Comparison of ENCODE assay signal across 19 cellular contexts in the genomic region with DNA sequence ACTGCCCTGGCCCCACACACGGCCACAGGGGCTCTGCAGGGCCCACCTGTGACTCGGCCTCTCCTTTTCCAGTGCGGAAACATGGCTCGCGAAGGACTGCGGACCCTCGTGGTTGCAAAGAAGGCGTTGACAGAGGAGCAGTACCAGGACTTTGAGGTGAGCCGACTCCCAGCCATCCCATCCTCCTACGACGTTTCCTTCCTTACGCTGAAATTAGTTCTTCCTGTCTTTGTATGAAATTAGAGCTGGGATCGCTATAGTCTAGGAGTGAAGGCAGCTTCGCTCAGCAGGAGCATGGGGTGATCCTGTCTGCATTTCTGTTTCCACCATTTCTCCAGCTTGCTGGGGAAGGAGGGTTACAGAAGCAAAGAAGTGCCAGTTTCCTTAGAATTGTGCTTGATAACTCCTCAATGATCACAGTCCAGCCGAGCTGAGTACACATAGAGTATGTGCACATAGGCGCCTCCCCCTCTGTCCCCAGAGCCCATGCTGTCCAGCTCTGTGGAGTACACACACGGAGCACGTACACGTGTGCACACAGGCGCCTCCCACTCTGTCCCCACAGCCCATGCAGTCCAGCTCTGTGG.
"Had no signal": no experiment of that assay in that cellular context is flagged by ENCODE, and none has a peak within 500 bp of the region (broad histone marks: within the 10 kb centered on the region; RNA-seq: fewer than 3 reads in every experiment).

No MANE protein-coding gene starts in this region.

- H3K9me3 ChIP-seq: colonic mucosa, gastroesophageal sphincter, right lobe of liver, thoracic aorta, tibial nerve, upper lobe of right lung had no signal

- H3K27ac ChIP-seq: colonic mucosa, foreskin keratinocyte, gastroesophageal sphincter, neural progenitor cell, parathyroid adenoma, right lobe of liver, thoracic aorta, tibial nerve, upper lobe of right lung had no signal

- DNase-seq: colonic mucosa; effector memory CD4-positive, alpha-beta T cell; foreskin keratinocyte; hypothalamus; immature natural killer cell; naive B cell; right lobe of liver; small intestine; stimulated activated CD4-positive, alpha-beta T cell treated with anti-CD3 and anti-CD28 coated beads, Interleukin-15, amount 100 ng/mL, for 24 hours; stimulated activated CD4-positive, alpha-beta T cell treated with anti-CD3 and anti-CD28 coated beads, Interleukin-2, amount 100 ng/mL, for 48 hours; stimulated activated naive B cell treated with anti-CD40 and anti-IgM and Interleukin-4, amounts not matched to agents 10 μg/mL and 1 μg/mL and 100 μg/mL, for 72 hours; upper lobe of right lung had no signal

- H3K27me3 ChIP-seq: colonic mucosa, foreskin keratinocyte, gastroesophageal sphincter, neural progenitor cell, right lobe of liver, tibial nerve, upper lobe of right lung had no signal

- H3K4me3 ChIP-seq: colonic mucosa, gastroesophageal sphincter, lung, neural progenitor cell, right lobe of liver, thoracic aorta, tibial nerve, upper lobe of right lung had no signal

- H3K4me1 ChIP-seq: colonic mucosa, foreskin keratinocyte, gastroesophageal sphincter, neural progenitor cell, parathyroid adenoma, right lobe of liver, tibial nerve, upper lobe of right lung had no signal

- H3K36me3 ChIP-seq: colonic mucosa, neural progenitor cell had no signal

- FAIRE-seq: keratinocyte, small intestine had no signal
